In genomic region chr2:111534816-111535803, GRCh38 we compare ENCODE assay signal across 9 cellular contexts.
DNase-seq lines count a peak whose midpoint lies in the region; ATAC-seq, FAIRE-seq and TF ChIP-seq lines count a peak whose summit lies in the region.
"Had no signal": no experiment of that assay in that cellular context is flagged by ENCODE, and none has a peak within 500 bp of the region (broad histone marks: within the 10 kb centered on the region; RNA-seq: fewer than 3 reads in every experiment).

No MANE protein-coding gene starts in this region.

- H3K36me3 ChIP-seq in ACC112 (ENCODE audit: insufficient read depth, low read length) (no peaks in the 10 kb centered on the region), adrenal gland (replicated peaks in 1 of 2) (no peaks in the 10 kb centered on the region), HepG2 (replicated peaks in 1 of 2; ENCODE audit: control insufficient read depth in 1 of 2, insufficient read depth in 2 of 2, low read length in 2 of 2) (no peaks in the 10 kb centered on the region)

- TF ChIP-seq EP300 in HepG2 (IDR thresholded peaks at IDR 0.05; ENCODE audit: low read depth in 2 of 2, low read length in 2 of 2), result no peak
- TF ChIP-seq EP300 in HepG2 (CRISPR knock-in tag; IDR thresholded peaks at IDR 0.05; ENCODE audit: borderline replicate concordance), result no peak

- H2AFZ ChIP-seq in ACC112 (ENCODE audit: low read length, unreplicated experiment) (peak overlapping the region; percentile 41), HepG2 (ENCODE audit: low read length) (no peak overlapping the region)

- peak overlapping the region; percentile 23; the same call in 1 of the 2 replicates for H3K9ac ChIP-seq in HepG2 (ENCODE audit: insufficient read depth, low read depth, low read length)

- no peaks in the 10 kb centered on the region for H3K79me2 ChIP-seq in ACC112 (ENCODE audit: control insufficient read depth, insufficient read depth, low read length, unreplicated experiment)
- no peaks in the 10 kb centered on the region for H3K79me2 ChIP-seq in HepG2 (ENCODE audit: insufficient read depth, low read length)

- H3K27me3 ChIP-seq in ACC112 (ENCODE audit: insufficient read depth, low read length), result no peaks in the 10 kb centered on the region
- no peaks in the 10 kb centered on the region for H3K27me3 ChIP-seq in adrenal gland
- no peaks in the 10 kb centered on the region for H3K27me3 ChIP-seq in HepG2 (ENCODE audit: control insufficient read depth in 1 of 2, insufficient read depth in 2 of 2, low read length in 2 of 2)

- ATAC-seq in HepG2, result peak; percentile 64
- ATAC-seq in GM18858 (IDR thresholded peaks at IDR 0.05; ENCODE audit: unreplicated experiment), result no peak
- ATAC-seq in HG02884 (IDR thresholded peaks at IDR 0.05; ENCODE audit: unreplicated experiment), result no peak

- H3K4me1 ChIP-seq in ACC112 (ENCODE audit: control insufficient read depth, insufficient read depth, low read length, unreplicated experiment) (peaks cover 20% of the 10 kb centered on the region), adrenal gland (replicated peaks in 1 of 2) (peaks cover 0 to 7% of the 10 kb centered on the region in 2 donors), HepG2 (ENCODE audit: insufficient read depth, low read length) (peaks cover 29% of the 10 kb centered on the region)

- no TSS peak for BruUV-seq in HepG2 (replicated peaks; lab: Mats Ljungman, UMichigan)

- WGBS in adrenal gland, 4 donors, result 47 to 64% (median 55%) methylated on average over 8 of the region's 8 CpGs
- 76% methylated on average over 8 of the region's 8 CpGs for WGBS in HepG2 (ENCODE audit: low lambda C conversion rate)

- DNase-seq in HS-5 (ENCODE audit: low read depth) (peak; percentile 44), adrenal gland (peak in 6 of 7 donors; percentile 16 to 54 (median 49)), HepG2 (ENCODE audit: low spot score) (peak; percentile 83), NCI-H1092 (lab: John Stamatoyannopoulos, UW) (no peak), GM19239 (ENCODE audit: insufficient read length, low spot score) (no peak)
- DNase-seq: islet precursor cell had no signal

- in situ Hi-C loops in HepG2 (cut with HindIII; ENCODE audit: extremely low pct_ligation_motif_present, low pct_unique_long_range_greater_than_20kb), result no loop called here

- no peaks in the 10 kb centered on the region for H4K20me1 ChIP-seq in HepG2 (ENCODE audit: insufficient read depth, low read length)

- FAIRE-seq in HepG2 (lab: Jason Lieb, UNC), result no peak
- no peak for FAIRE-seq in GM19239 (lab: Jason Lieb, UNC)

- peak overlapping the region; percentile 56 for H3K27ac ChIP-seq in ACC112 (ENCODE audit: low read depth, low read length)
- peak overlapping the region in 1 of 5 donors; percentile 48 for H3K27ac ChIP-seq in adrenal gland
- no peak overlapping the region for H3K27ac ChIP-seq in HepG2 (ENCODE audit: extremely low read length, insufficient read depth, low read length)

- POLR2A ChIA-PET in HepG2 (lab: Yijun Ruan, JAX), result no interaction called here

- CTCF ChIA-PET in HepG2 (lab: Yijun Ruan, JAX; ENCODE audit: low intra/inter-chr PET ratio, low total read pairs), result no interaction called here

- H3K9me3 ChIP-seq in adrenal gland (replicated peaks in 1 of 3) (no peaks in the 10 kb centered on the region), HepG2 (ENCODE audit: low read length) (no peaks in the 10 kb centered on the region)

- TF ChIP-seq CTCF in adrenal gland (IDR thresholded peaks at IDR 0.05) (no peak), HepG2 (CRISPR knock-in tag; IDR thresholded peaks at IDR 0.05) (no peak)

- no peak for TF ChIP-seq POLR2A in adrenal gland (IDR thresholded peaks at IDR 0.05)
- TF ChIP-seq POLR2A in HepG2 (IDR thresholded peaks at IDR 0.05; ENCODE audit: insufficient read depth in 1 of 2, low read depth in 2 of 2, low read length in 2 of 2), result no peak

- H3K4me3 ChIP-seq in ACC112 (ENCODE audit: low read depth, low read length), result no peak overlapping the region
- no peak overlapping the region for H3K4me3 ChIP-seq in adrenal gland
- H3K4me3 ChIP-seq in HepG2 (replicated peaks in 1 of 3; ENCODE audit: insufficient read depth in 1 of 3, low read depth in 2 of 3, low read length in 3 of 3), result no peak overlapping the region

- no peak for TF ChIP-seq RAD21 in HepG2 (CRISPR knock-in tag; IDR thresholded peaks at IDR 0.05)

- H3K4me2 ChIP-seq in HepG2 (ENCODE audit: low read depth, low read length), result peak overlapping the region; percentile 29

- intact Hi-C loops in adrenal gland (cut with DNase I) (no loop called here), HepG2 (cut with micrococcal nuclease; ENCODE audit: unreplicated experiment) (no loop called here)

TF ChIP-seq in HepG2, 621 proteins besides CTCF, POLR2A, EP300 and RAD21 (continues in another document):
- TF ChIP-seq BCLAF1 (IDR thresholded peaks at IDR 0.05) (no peak), ATF3 (CRISPR knock-in tag; IDR thresholded peaks at IDR 0.05) (no peak), CREM (IDR thresholded peaks at IDR 0.05) (no peak), CREM (CRISPR knock-in tag; IDR thresholded peaks at IDR 0.05) (no peak), ZNF350 (CRISPR knock-in tag; IDR thresholded peaks at IDR 0.05; ENCODE audit: borderline replicate concordance, low read depth) (no peak), TEAD3 (CRISPR knock-in tag; optimal IDR thresholded peaks at IDR 0.05; ENCODE audit: borderline replicate concordance) (peak; percentile 31), KDM3A (CRISPR knock-in tag; IDR thresholded peaks at IDR 0.05; ENCODE audit: low read depth) (no peak), THRA (CRISPR knock-in tag; IDR thresholded peaks at IDR 0.05; ENCODE audit: borderline replicate concordance) (peak; percentile 64; the same call in 1 of the 2 replicates), ZMYM4 (CRISPR knock-in tag; IDR thresholded peaks at IDR 0.05) (0 out of 2 replicates have a peak, but pooled peaks have one; percentile 19), HOXA7 (CRISPR knock-in tag; IDR thresholded peaks at IDR 0.05) (no peak), FOXA1 (IDR thresholded peaks at IDR 0.05) (no peak), FOXA1 (CRISPR knock-in tag; IDR thresholded peaks at IDR 0.05) (peak; percentile 56; the same call in 1 of the 2 replicates), ZNF383 (CRISPR knock-in tag; IDR thresholded peaks at IDR 0.05; ENCODE audit: borderline replicate concordance) (no peak), FOXJ3 (CRISPR knock-in tag; IDR thresholded peaks at IDR 0.05; ENCODE audit: borderline replicate concordance) (no peak), SALL1 (CRISPR knock-in tag; IDR thresholded peaks at IDR 0.05) (peak; percentile 43; the same call in 1 of the 2 replicates)

Comparison
In these comparisons a context has a peak if more than half of its experiments do, and no peak if none do; other contexts are left out.
1. DNase-seq: peak in HS-5 (single experiment), adrenal gland (6 of 7) and HepG2 (single experiment); none in NCI-H1092 (single experiment) and GM19239 (single experiment).